ENCODE assay signal across 8 cellular contexts in the genomic region with DNA sequence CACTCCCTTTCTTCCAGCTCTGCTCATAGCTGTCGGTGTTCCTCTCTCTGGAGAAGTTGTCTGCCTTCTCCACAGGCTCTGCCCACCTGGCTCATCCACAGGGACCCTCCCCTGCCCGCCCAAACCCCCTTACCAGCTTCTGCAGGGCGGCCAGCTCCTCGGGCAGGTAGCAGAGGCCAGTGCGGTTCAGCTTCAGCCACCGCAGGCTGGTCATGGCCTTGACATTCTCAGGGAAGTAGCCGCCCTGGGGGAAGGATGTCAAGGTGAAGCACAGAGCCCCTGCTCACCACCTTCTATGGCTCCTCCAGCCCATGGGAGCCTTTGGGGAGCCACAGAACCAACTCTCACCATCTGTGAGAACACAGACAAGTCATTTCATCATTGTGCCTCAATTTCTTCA. TPM values are rescaled to one million over a fixed set of nuclear protein-coding genes. Genes with fewer than 3 reads are reported as not detected.
DNase-seq lines count a peak whose midpoint lies in the region; ATAC-seq and TF ChIP-seq lines count a peak whose summit lies in the region.
"Had no signal": no experiment of that assay in that cellular context is flagged by ENCODE, and none has a peak within 500 bp of the region (broad histone marks: within the 10 kb centered on the region; RNA-seq: fewer than 3 reads in every experiment).

No MANE protein-coding gene starts in this region.

- TF ChIP-seq CTCF in HEK293 (tag by site-specific recombination; IDR thresholded peaks at IDR 0.05) (no peak), neural crest cell (conservative IDR thresholded peaks at IDR 0.05) (no peak)

- peak overlapping the region; percentile 96; the same call in 1 of the 2 replicates for H3K27ac ChIP-seq in HEK293 (ENCODE audit: extremely low read depth, low read depth, low read length)
- H3K27ac ChIP-seq: SK-N-MC had no signal

- H3K27me3 Mint-ChIP-seq in neural crest cell (ENCODE audit: low read depth) = no peaks in the 10 kb centered on the region

- DNase-seq in adipocyte (ENCODE audit: low read depth) (no peak), neural crest cell (ENCODE audit: low read depth, low spot score) (no peak), MG63 (no peak), C1 segment of cervical spinal cord (lab: John Stamatoyannopoulos, UW) (no peak)
- DNase-seq: stimulated activated CD4-positive, alpha-beta T cell treated with anti-CD3 and anti-CD28 coated beads, Interleukin-4, amount 100 ng/mL, for 1 hour had no signal

- no peak overlapping the region for H3K4me3 ChIP-seq in HEK293 (ENCODE audit: low read depth, low read length)
- H3K4me3 ChIP-seq in adipocyte (ENCODE audit: low read length) = peak overlapping the region; percentile 91
- no peak overlapping the region for H3K4me3 ChIP-seq in MG63

- no peaks in the 10 kb centered on the region for H3K36me3 Mint-ChIP-seq in neural crest cell (ENCODE audit: low read depth)

- CTCF ChIA-PET in HEK293 (lab: Yijun Ruan, JAX) = interaction anchor here (0.9 to 1.5 kb wide), 2 partner anchors 9 to 45 kb away, joined by 3 to 4 read pairs; no protein-coding TSS in a partner anchor

- H3K36me3 ChIP-seq in HEK293 (ENCODE audit: control insufficient read depth in 2 of 2, insufficient read depth in 1 of 2, low read length in 2 of 2) (peaks cover 9 to 54% of the 10 kb centered on the region in 2 experiments), adipocyte (ENCODE audit: control insufficient read depth, insufficient read depth, low read length, severe bottlenecking) (peaks cover 49% of the 10 kb centered on the region), MG63 (peaks cover 5% of the 10 kb centered on the region)

- H3K9me3 Mint-ChIP-seq in neural crest cell = no peaks in the 10 kb centered on the region

- H3K27ac Mint-ChIP-seq in neural crest cell (ENCODE audit: unreplicated experiment) = no peak overlapping the region

- H3K4me1 ChIP-seq in HEK293 (ENCODE audit: control insufficient read depth, insufficient read depth, low read length) (peaks cover 12% of the 10 kb centered on the region), adipocyte (ENCODE audit: control insufficient read depth, insufficient read depth, low read length) (peaks cover 29% of the 10 kb centered on the region)

- peak overlapping the region; percentile 96 for H3K4me3 Mint-ChIP-seq in neural crest cell

- peak overlapping the region; percentile 96 for H3K9ac ChIP-seq in adipocyte (ENCODE audit: low read length)

- POLR2A ChIA-PET in HEK293 (lab: Yijun Ruan, JAX) = interaction anchor here (1.4 kb wide), 1 partner anchor 58 kb away, joined by 4 read pairs; the partner anchor contains the start of genes SMCR8 and TOP3A

- peaks cover 16% of the 10 kb centered on the region for H3K4me1 Mint-ChIP-seq in neural crest cell

- no peaks in the 10 kb centered on the region for H3K27me3 ChIP-seq in adipocyte (replicated peaks; ENCODE audit: control insufficient read depth, insufficient read depth, low read length)
- H3K27me3 ChIP-seq in MG63 = no peaks in the 10 kb centered on the region

- no peak for ATAC-seq in HG02884 (IDR thresholded peaks at IDR 0.05; ENCODE audit: unreplicated experiment)

- H3K9me3 ChIP-seq in HEK293 (ENCODE audit: control insufficient read depth, insufficient read depth, low read depth, low read length) (no peaks in the 10 kb centered on the region), adipocyte (ENCODE audit: control insufficient read depth, low read length) (no peaks in the 10 kb centered on the region), MG63 (no peaks in the 10 kb centered on the region)

TF ChIP-seq in HEK293, 187 proteins besides CTCF, POLR2A, EP300 and RAD21:
- TF ChIP-seq HOXD13 (CRISPR knock-in tag; IDR thresholded peaks at IDR 0.05; ENCODE audit: borderline replicate concordance) (no peak), ZBTB8A (tag by site-specific recombination; IDR thresholded peaks at IDR 0.05) (no peak), ZNF121 (tag by site-specific recombination; IDR thresholded peaks at IDR 0.05) (no peak)

RNA-seq across cellular contexts. Expression of gene FLII, which starts 1.8 kb away (rescaled TPM):
- 181 and 183 TPM in 2 replicates for total RNA-seq in neural crest cell
- 192 and 203 TPM in 2 replicates for total RNA-seq in MG63 (2014; rRNA removed; shearing (Covaris generic); ENCODE audit: low replicate concordance)

RNA-seq across cellular contexts. Expression of gene MIEF2, which starts 3.7 kb away (rescaled TPM):
- total RNA-seq in neural crest cell = 8.8 and 12.2 TPM in 2 replicates
- 3.2 and 19.9 TPM in 2 replicates for total RNA-seq in MG63 (2014; rRNA removed; shearing (Covaris generic); ENCODE audit: low replicate concordance)

RNA-seq across cellular contexts. Expression of gene LLGL1, which starts 31.3 kb away (rescaled TPM):
- total RNA-seq in neural crest cell = 93.3 and 99.3 TPM in 2 replicates
- total RNA-seq in MG63 (2014; rRNA removed; shearing (Covaris generic); ENCODE audit: low replicate concordance) = 12.5 and 14.4 TPM in 2 replicates

RNA-seq across cellular contexts. Expression of gene TOP3A, which starts 58.0 kb away (rescaled TPM):
- 98.5 and 107 TPM in 2 replicates for total RNA-seq in neural crest cell
- 16.3 and 21.2 TPM in 2 replicates for total RNA-seq in MG63 (2014; rRNA removed; shearing (Covaris generic); ENCODE audit: low replicate concordance)

RNA-seq across cellular contexts. Expression of gene SMCR8, which starts 58.3 kb away (rescaled TPM):
- 20.2 and 20.8 TPM in 2 replicates for total RNA-seq in neural crest cell
- 2.6 and 5.2 TPM in 2 replicates for total RNA-seq in MG63 (2014; rRNA removed; shearing (Covaris generic); ENCODE audit: low replicate concordance)
